In genomic region chr12:2054091-2055018, GRCh38 we compare ENCODE assay signal across 8 cellular contexts. TPM values are rescaled to one million over a fixed set of nuclear protein-coding genes. Genes with fewer than 3 reads are reported as not detected.
DNase-seq lines count a peak whose midpoint lies in the region; ATAC-seq and TF ChIP-seq lines count a peak whose summit lies in the region.

No MANE protein-coding gene starts in this region.

- peaks cover 54% of the 10 kb centered on the region for H3K27me3 Mint-ChIP-seq in activated naive CD4-positive, alpha-beta T cell treated with anti-CD3 and anti-CD28 coated beads for 36 hours (ENCODE audit: low read depth)
- H3K27me3 Mint-ChIP-seq in memory B cell, result peaks cover 29% of the 10 kb centered on the region
- H3K27me3 Mint-ChIP-seq in type B pancreatic cell, result peaks cover 84% of the 10 kb centered on the region

- H3K4me3 Mint-ChIP-seq in activated naive CD4-positive, alpha-beta T cell treated with anti-CD3 and anti-CD28 coated beads for 36 hours, result peak overlapping the region; percentile 60
- H3K4me3 Mint-ChIP-seq in memory B cell (peak overlapping the region; percentile 55), type B pancreatic cell (peak overlapping the region; percentile 93)

- H3K36me3 Mint-ChIP-seq in activated naive CD4-positive, alpha-beta T cell treated with anti-CD3 and anti-CD28 coated beads for 36 hours (ENCODE audit: low read depth), result no peaks in the 10 kb centered on the region
- H3K36me3 Mint-ChIP-seq in activated naive CD4-positive, alpha-beta T cell treated with anti-CD3 and anti-CD28 coated beads, Interleukin-2, amount 50 U/mL, for 72 hours, result peaks cover 0 to 8% of the 10 kb centered on the region in 2 donors
- no peaks in the 10 kb centered on the region for H3K36me3 Mint-ChIP-seq in memory B cell
- H3K36me3 Mint-ChIP-seq in type B pancreatic cell, result peaks cover 10% of the 10 kb centered on the region

- intact Hi-C loops in activated naive CD4-positive, alpha-beta T cell treated with anti-CD3 and anti-CD28 coated beads for 36 hours (cut with micrococcal nuclease), result loop anchor here (5.0 kb wide), 2 partner anchors 528 to 638 kb away; no protein-coding TSS in a partner anchor

- ATAC-seq in activated naive CD4-positive, alpha-beta T cell treated with anti-CD3 and anti-CD28 coated beads, Interleukin-2, amount 50 U/mL, for 72 hours, result no peak
- ATAC-seq in memory B cell (ENCODE audit: low read depth), result no peak
- ATAC-seq in HG03442 (IDR thresholded peaks at IDR 0.05; ENCODE audit: unreplicated experiment), result no peak
- ATAC-seq in HG03354 (IDR thresholded peaks at IDR 0.05; ENCODE audit: poor library complexity, severe bottlenecking, unreplicated experiment), result no peak

- peak overlapping the region; percentile 75 for H3K27ac ChIP-seq in angular gyrus (ENCODE audit: low read depth, low read length)

- H3K27ac Mint-ChIP-seq in activated naive CD4-positive, alpha-beta T cell treated with anti-CD3 and anti-CD28 coated beads for 36 hours, result no peak overlapping the region
- H3K27ac Mint-ChIP-seq in activated naive CD4-positive, alpha-beta T cell treated with anti-CD3 and anti-CD28 coated beads, Interleukin-2, amount 50 U/mL, for 72 hours, result no peak overlapping the region
- no peak overlapping the region for H3K27ac Mint-ChIP-seq in memory B cell
- peak overlapping the region; percentile 79 for H3K27ac Mint-ChIP-seq in type B pancreatic cell

- peaks cover 14% of the 10 kb centered on the region for H3K4me1 Mint-ChIP-seq in activated naive CD4-positive, alpha-beta T cell treated with anti-CD3 and anti-CD28 coated beads for 36 hours (ENCODE audit: low read depth)
- H3K4me1 Mint-ChIP-seq in memory B cell (peaks cover 18% of the 10 kb centered on the region), type B pancreatic cell (ENCODE audit: unreplicated experiment) (peaks cover 32% of the 10 kb centered on the region)

- H3K9me3 Mint-ChIP-seq in activated naive CD4-positive, alpha-beta T cell treated with anti-CD3 and anti-CD28 coated beads for 36 hours, result no peaks in the 10 kb centered on the region
- H3K9me3 Mint-ChIP-seq in activated naive CD4-positive, alpha-beta T cell treated with anti-CD3 and anti-CD28 coated beads, Interleukin-2, amount 50 U/mL, for 72 hours, result no peaks in the 10 kb centered on the region
- H3K9me3 Mint-ChIP-seq in memory B cell (no peaks in the 10 kb centered on the region), type B pancreatic cell (no peaks in the 10 kb centered on the region)

- CTCF ChIA-PET in activated naive CD4-positive, alpha-beta T cell treated with anti-CD3 and anti-CD28 coated beads for 36 hours (lab: Charles Lee), result no interaction called here

- TF ChIP-seq CTCF in type B pancreatic cell (conservative IDR thresholded peaks at IDR 0.05), result no peak

- no peak for DNase-seq in activated naive CD4-positive, alpha-beta T cell treated with anti-CD3 and anti-CD28 coated beads for 36 hours
- no peak for DNase-seq in activated naive CD4-positive, alpha-beta T cell treated with anti-CD3 and anti-CD28 coated beads, Interleukin-2, amount 50 U/mL, for 72 hours (ENCODE audit: low spot score in 2 of 2)
- DNase-seq in memory B cell (ENCODE audit: low spot score in 2 of 2) (no peak), type B pancreatic cell (ENCODE audit: extremely low spot score, unreplicated experiment) (no peak), NCI-H2196 (lab: John Stamatoyannopoulos, UW; ENCODE audit: unreplicated experiment) (no peak)

RNA-seq across cellular contexts. Expression of gene CACNA1C, which starts 1.6 kb away (rescaled TPM):
- total RNA-seq in activated naive CD4-positive, alpha-beta T cell treated with anti-CD3 and anti-CD28 coated beads for 36 hours, result under 1 TPM; 0.02 to 0.12 TPM
- total RNA-seq in activated naive CD4-positive, alpha-beta T cell treated with anti-CD3 and anti-CD28 coated beads, Interleukin-2, amount 50 U/mL, for 72 hours, result under 1 TPM; 0.05 to 0.31 TPM
- 12.7 and 14.3 TPM in 2 replicates for total RNA-seq in type B pancreatic cell (ENCODE audit: low replicate concordance)

RNA-seq across cellular contexts. Expression of gene DCP1B, which starts 50.1 kb away (rescaled TPM):
- 10 to 100 TPM; 13.1 to 13.5 TPM for total RNA-seq in activated naive CD4-positive, alpha-beta T cell treated with anti-CD3 and anti-CD28 coated beads for 36 hours
- total RNA-seq in activated naive CD4-positive, alpha-beta T cell treated with anti-CD3 and anti-CD28 coated beads, Interleukin-2, amount 50 U/mL, for 72 hours, result 10 to 100 TPM in 1 of 2 donors, 1 to 10 TPM in 1; 9.0 to 13.6 TPM
- 22.3 and 29.8 TPM in 2 replicates for total RNA-seq in type B pancreatic cell (ENCODE audit: low replicate concordance)

Comparison
In these comparisons a context has a peak if more than half of its experiments do, and no peak if none do; other contexts are left out.
1. RNA of gene CACNA1C, which starts 1.6 kb away (total RNA-seq): 12.7 to 14.3 TPM in type B pancreatic cell; 0.05 to 0.31 TPM in activated naive CD4-positive, alpha-beta T cell treated with anti-CD3 and anti-CD28 coated beads, Interleukin-2, amount 50 U/mL, for 72 hours and 0.02 to 0.12 TPM in activated naive CD4-positive, alpha-beta T cell treated with anti-CD3 and anti-CD28 coated beads for 36 hours; every median in the first group is over 10 times any median in the second.
2. Peak in every context shown above with its lines, with median percentiles within 50 percentile points of each other: H3K4me3 Mint-ChIP-seq.